In genomic region chr20:22371843-22372242, GRCh38 we compare ENCODE assay signal across 9 cellular contexts.
DNase-seq lines count a peak whose midpoint lies in the region; ATAC-seq, FAIRE-seq and TF ChIP-seq lines count a peak whose summit lies in the region.
"Had no signal": no experiment of that assay in that cellular context is flagged by ENCODE, and none has a peak within 500 bp of the region (broad histone marks: within the 10 kb centered on the region; RNA-seq: fewer than 3 reads in every experiment).

No MANE protein-coding gene starts in this region.

- H3K4me3 Mint-ChIP-seq in Caco-2 (ENCODE audit: unreplicated experiment): no peak overlapping the region

- TF ChIP-seq CTCF in Caco-2 (IDR thresholded peaks at IDR 0.05; ENCODE audit: insufficient read depth in 1 of 2, low read depth in 1 of 2, low read length in 1 of 2, severe bottlenecking in 1 of 2, unreplicated experiment in 1 of 2) (no peak), mammary epithelial cell (conservative IDR thresholded peaks at IDR 0.05 in 1 of 2, IDR thresholded peaks at IDR 0.05 in 1 of 2; ENCODE audit: extremely low read depth in 1 of 2, insufficient read depth in 1 of 2, low read depth in 1 of 2, low read length in 2 of 2) (no peak)

- WGBS in mammary epithelial cell (ENCODE audit: low coverage, missing lambda C conversion rate): 96% methylated on average over 5 of the region's 5 CpGs

- no peak overlapping the region for H3K4me2 ChIP-seq in mammary epithelial cell (ENCODE audit: insufficient read depth, low read depth, low read length)

- no peak for FAIRE-seq in urothelium cell line (lab: Jason Lieb, UNC)

- intact Hi-C loops in Caco-2 (cut with micrococcal nuclease; ENCODE audit: unreplicated experiment) (no loop called here), mammary epithelial cell (cut with micrococcal nuclease) (loop anchor here (10.0 kb wide), 1 partner anchor 393 kb away; no protein-coding TSS in a partner anchor)

- H4K20me1 ChIP-seq in mammary epithelial cell (ENCODE audit: insufficient read depth, low read length): no peaks in the 10 kb centered on the region

- H3K27ac Mint-ChIP-seq in Caco-2 (ENCODE audit: unreplicated experiment): no peak overlapping the region

- dilution Hi-C loops in mammary epithelial cell (cut with HindIII; ENCODE audit: low sequenced_read_pairs): no loop called here

- in situ Hi-C loops in mammary epithelial cell (cut with MboI; ENCODE audit: low sequenced_read_pairs in 2 of 2): no loop called here

- H3K9ac ChIP-seq in mammary epithelial cell (ENCODE audit: insufficient read depth, low read length): no peak overlapping the region

- H3K27me3 ChIP-seq in Caco-2 (replicated peaks; ENCODE audit: control insufficient read depth, insufficient read depth, low read length) (peaks cover 1% of the 10 kb centered on the region; the same call in 1 of the 2 replicates), mammary epithelial cell (ENCODE audit: insufficient read depth, low read length) (no peaks in the 10 kb centered on the region)

- H3K36me3 ChIP-seq in Caco-2 (ENCODE audit: control insufficient read depth, insufficient read depth, low read length) (no peaks in the 10 kb centered on the region), mammary epithelial cell (ENCODE audit: insufficient read depth, low read length) (no peaks in the 10 kb centered on the region)
- H3K36me3 ChIP-seq: lower lobe of right lung had no signal

- CTCF ChIA-PET in Caco-2 (lab: Charles Lee): no interaction called here
- CTCF ChIA-PET in mammary epithelial cell (lab: Charles Lee; ENCODE audit: low non-redundant PET): no interaction called here

- H3K4me3 ChIP-seq in Caco-2 (ENCODE audit: low read depth, low read length) (no peak overlapping the region), mammary epithelial cell (replicated peaks in 1 of 3; ENCODE audit: insufficient read depth in 1 of 3, low read depth in 2 of 3, low read length in 3 of 3) (no peak overlapping the region)
- H3K4me3 ChIP-seq: lower lobe of right lung had no signal

- H3K27me3 Mint-ChIP-seq in Caco-2 (ENCODE audit: insufficient read depth, unreplicated experiment): no peaks in the 10 kb centered on the region

- H3K9me3 ChIP-seq in Caco-2: no peaks in the 10 kb centered on the region
- no peaks in the 10 kb centered on the region for H3K9me3 ChIP-seq in mammary epithelial cell (replicated peaks; ENCODE audit: insufficient read depth, low read length)
- H3K9me3 ChIP-seq: lower lobe of right lung had no signal

- peak; percentile 84 for ATAC-seq in GM21381 (IDR thresholded peaks at IDR 0.05; ENCODE audit: unreplicated experiment)
- peak; percentile 96 for ATAC-seq in HG03469 (IDR thresholded peaks at IDR 0.05; ENCODE audit: unreplicated experiment)
- ATAC-seq: lower lobe of right lung had no signal

- no peak overlapping the region for H2AFZ ChIP-seq in mammary epithelial cell (ENCODE audit: low read depth, low read length)

- DNase-seq in GDM1 (lab: John Stamatoyannopoulos, UW) (peak; percentile 77), UCSD-AML1 (lab: John Stamatoyannopoulos, UW; ENCODE audit: unreplicated experiment) (peak; percentile 40), urothelium cell line (ENCODE audit: low spot score) (no peak), Caco-2 (no peak), mammary epithelial cell (no peak)
- no peak for DNase-seq in activated CD4-positive, alpha-beta T cell treated with anti-CD3 and anti-CD28 coated beads for 1 hour
- DNase-seq: lower lobe of right lung had no signal

- no peak overlapping the region for H3K27ac ChIP-seq in mammary epithelial cell (ENCODE audit: insufficient read depth, low read depth, low read length)
- H3K27ac ChIP-seq: lower lobe of right lung had no signal

- no peaks in the 10 kb centered on the region for H3K4me1 ChIP-seq in Caco-2
- peaks cover 34% of the 10 kb centered on the region for H3K4me1 ChIP-seq in mammary epithelial cell (ENCODE audit: insufficient read depth, low read length)
- H3K4me1 ChIP-seq: lower lobe of right lung had no signal

- BruUV-seq in Caco-2 (replicated peaks; lab: Mats Ljungman, UMichigan) (no TSS peak), mammary epithelial cell (replicated peaks; lab: Mats Ljungman, UMichigan) (no TSS peak)

- no peaks in the 10 kb centered on the region for H3K9me3 Mint-ChIP-seq in Caco-2 (ENCODE audit: unreplicated experiment)

- H3K4me1 Mint-ChIP-seq in Caco-2 (ENCODE audit: low read depth, unreplicated experiment): no peaks in the 10 kb centered on the region

- H3K36me3 Mint-ChIP-seq in Caco-2 (ENCODE audit: insufficient read depth, unreplicated experiment): no peaks in the 10 kb centered on the region

- POLR2A ChIA-PET in Caco-2 (lab: Charles Lee): no interaction called here

- no peaks in the 10 kb centered on the region for H3K79me2 ChIP-seq in mammary epithelial cell (ENCODE audit: insufficient read depth, low read length)

Comparison
In these comparisons a context has a peak if more than half of its experiments do, and no peak if none do; other contexts are left out.
1. DNase-seq: peak in GDM1 (single experiment) and UCSD-AML1 (single experiment); none in urothelium cell line (single experiment), Caco-2 (0 of 2), mammary epithelial cell (single experiment) and activated CD4-positive, alpha-beta T cell treated with anti-CD3 and anti-CD28 coated beads for 1 hour (single experiment).